In genomic region chr17:58587713-58588117, GRCh38 we compare ENCODE assay signal across 9 cellular contexts.
DNase-seq lines count a peak whose midpoint lies in the region; ATAC-seq and TF ChIP-seq lines count a peak whose summit lies in the region.
"Had no signal": no experiment of that assay in that cellular context is flagged by ENCODE, and none has a peak within 500 bp of the region (broad histone marks: within the 10 kb centered on the region; RNA-seq: fewer than 3 reads in every experiment).

No MANE protein-coding gene starts in this region.

- no peaks in the 10 kb centered on the region for H3K4me1 Mint-ChIP-seq in central memory CD8-positive, alpha-beta T cell

- H3K4me3 ChIP-seq in liver (ENCODE audit: low read depth in 1 of 3, low read length in 3 of 3) = no peak overlapping the region
- H3K4me3 ChIP-seq: skin epidermis had no signal

- no peak overlapping the region for H3K27ac Mint-ChIP-seq in central memory CD8-positive, alpha-beta T cell (ENCODE audit: low read depth)

- peak; percentile 88 for TF ChIP-seq CTCF in liver (IDR thresholded peaks at IDR 0.05; ENCODE audit: low read depth, low read length, missing input control)

- no peaks in the 10 kb centered on the region for H3K36me3 ChIP-seq in liver (ENCODE audit: control insufficient read depth in 4 of 4, insufficient read depth in 3 of 4, low read depth in 1 of 4, low read length in 3 of 4)

- H3K36me3 Mint-ChIP-seq in central memory CD8-positive, alpha-beta T cell (ENCODE audit: insufficient read depth) = no peaks in the 10 kb centered on the region

- H3K27me3 ChIP-seq in liver (ENCODE audit: control insufficient read depth in 4 of 4, insufficient read depth in 4 of 4, low read length in 3 of 4) = no peaks in the 10 kb centered on the region

- H3K9ac ChIP-seq in liver (ENCODE audit: low read depth in 1 of 2, low read length in 2 of 2) = no peak overlapping the region

- H3K9me3 Mint-ChIP-seq in central memory CD8-positive, alpha-beta T cell = no peaks in the 10 kb centered on the region

- peak; percentile 63 for DNase-seq in ACHN
- peak; percentile 61 for DNase-seq in GM19238 (ENCODE audit: insufficient read length, low spot score)
- peak; percentile 60 for DNase-seq in NCI-H2196 (lab: John Stamatoyannopoulos, UW; ENCODE audit: unreplicated experiment)
- peak; percentile 44 for DNase-seq in activated CD4-positive, CD25-positive, alpha-beta regulatory T cell treated with anti-CD3 and anti-CD28 coated beads, Interleukin-2, amount 50 U/mL, for 72 hours
- DNase-seq in central memory CD8-positive, alpha-beta T cell (ENCODE audit: low spot score in 2 of 2) = peak; percentile 19 to 22
- peak; percentile 38 to 45 (median 41) for DNase-seq in stimulated activated CD4-positive, alpha-beta T cell treated with anti-CD3 and anti-CD28 coated beads, TNF-alpha, amount 100 ng/mL, for 48 hours (ENCODE audit: low read depth in 3 of 3)

- in situ Hi-C loops in ACHN (cut with HindIII; ENCODE audit: low pct_ligation_motif_present, low pct_unique_long_range_greater_than_20kb, low sequenced_read_pairs) = no loop called here

- no peaks in the 10 kb centered on the region for H3K9me3 ChIP-seq in liver (ENCODE audit: control insufficient read depth in 4 of 4, low read length in 3 of 4)

- 5% methylated on average over 2 of the region's 2 CpGs for WGBS in liver

- H3K4me1 ChIP-seq in liver (ENCODE audit: control insufficient read depth in 4 of 4, insufficient read depth in 4 of 4, low read length in 3 of 4) = no peaks in the 10 kb centered on the region

- H3K27me3 Mint-ChIP-seq in central memory CD8-positive, alpha-beta T cell = no peaks in the 10 kb centered on the region

- no peak overlapping the region for H3K4me3 Mint-ChIP-seq in central memory CD8-positive, alpha-beta T cell

- TF ChIP-seq RAD21 in liver (IDR thresholded peaks at IDR 0.05) = peak; percentile 89 to 93

- H3K27ac ChIP-seq in liver (ENCODE audit: low read depth in 1 of 2, low read length in 2 of 2) = no peak overlapping the region
- H3K27ac ChIP-seq: skin epidermis had no signal

- ATAC-seq in central memory CD8-positive, alpha-beta T cell (replicated peaks; ENCODE audit: extremely low read depth, poor library complexity, severe bottlenecking) = peak; percentile 56
- no peak for ATAC-seq in GM21825 (IDR thresholded peaks at IDR 0.05; ENCODE audit: unreplicated experiment)

TF ChIP-seq in liver, 16 proteins besides CTCF, POLR2A, EP300 and RAD21:
- TF ChIP-seq JUND (IDR thresholded peaks at IDR 0.05) = no peak
- no peak for TF ChIP-seq TAF1 (conservative IDR thresholded peaks at IDR 0.05)
- no peak for TF ChIP-seq NR2F2 (IDR thresholded peaks at IDR 0.05)
- TF ChIP-seq REST (IDR thresholded peaks at IDR 0.05) = no peak
- TF ChIP-seq ZBTB33 (IDR thresholded peaks at IDR 0.05) = no peak
- peak; percentile 50 to 54 for TF ChIP-seq EGR1 (IDR thresholded peaks at IDR 0.05; ENCODE audit: low read depth in 2 of 2)
